9 cellular contexts compared by ENCODE assay signal in the genomic region with DNA sequence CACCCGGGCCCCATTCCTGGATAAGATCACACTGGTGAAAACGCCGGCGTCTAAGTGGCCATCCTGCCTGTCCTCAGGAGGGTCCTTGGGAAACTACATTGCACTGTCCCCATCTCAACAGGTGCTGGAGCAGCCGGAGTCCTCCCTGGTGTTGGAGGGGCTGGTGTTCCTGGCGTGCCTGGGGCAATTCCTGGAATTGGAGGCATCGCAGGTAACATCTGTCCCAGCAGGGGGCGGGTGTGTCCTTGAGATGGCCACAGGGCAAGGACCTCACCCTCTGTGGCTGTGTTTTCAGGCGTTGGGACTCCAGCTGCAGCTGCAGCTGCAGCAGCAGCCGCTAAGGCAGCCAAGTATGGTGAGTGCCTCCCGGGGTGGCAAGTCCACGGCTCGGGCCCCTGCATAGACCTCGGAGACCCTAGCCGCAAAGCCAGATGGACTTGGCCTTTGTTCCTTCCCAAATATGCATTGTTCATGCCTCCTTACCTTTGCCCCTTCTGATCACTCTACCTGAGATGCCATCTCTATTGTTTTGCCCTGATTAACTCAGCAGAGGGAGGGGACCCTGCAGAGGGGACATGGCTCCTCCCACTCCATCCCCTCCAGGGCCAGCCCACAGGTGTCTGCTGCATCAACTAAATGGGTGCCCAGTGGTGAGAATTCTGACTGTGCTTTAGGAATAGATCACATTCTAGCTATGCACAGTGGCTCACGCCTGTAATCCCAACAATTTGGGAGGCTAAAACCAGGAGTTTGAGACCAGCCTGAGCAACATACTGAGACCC. TPM values are rescaled to one million over a fixed set of nuclear protein-coding genes. Genes with fewer than 3 reads are reported as not detected.
DNase-seq lines count a peak whose midpoint lies in the region; ATAC-seq and TF ChIP-seq lines count a peak whose summit lies in the region.
"Had no signal": no experiment of that assay in that cellular context is flagged by ENCODE, and none has a peak within 500 bp of the region (broad histone marks: within the 10 kb centered on the region; RNA-seq: fewer than 3 reads in every experiment).

No MANE protein-coding gene starts in this region.

- TF ChIP-seq EP300 in gastroesophageal sphincter (IDR thresholded peaks at IDR 0.05), result no peak

- peaks cover 8% of the 10 kb centered on the region for H3K4me1 Mint-ChIP-seq in stimulated activated memory B cell treated with anti-CD40 and anti-IgM and Interleukin-4, amounts not matched to agents 10 μg/mL and 1 μg/mL and 100 μg/mL, for 72 hours

- TF ChIP-seq CTCF in GM12874 (IDR thresholded peaks at IDR 0.05; ENCODE audit: insufficient read depth, low read depth, low read length), result peak; percentile 35; the same call in 1 of the 2 replicates
- no peak for TF ChIP-seq CTCF in gastroesophageal sphincter (IDR thresholded peaks at IDR 0.05)

- DNase-seq in 8988T, result peak; percentile 58
- DNase-seq in RPMI7951 (ENCODE audit: low read depth), result peak; percentile 61
- DNase-seq in activated CD4-positive, CD25-positive, alpha-beta regulatory T cell (lab: John Stamatoyannopoulos, UW), result no peak

- H3K27me3 ChIP-seq in gastroesophageal sphincter, result no peaks in the 10 kb centered on the region

- peak overlapping the region in 3 of 4 donors; percentile 14 to 15 (median 14) for H3K27ac ChIP-seq in gastroesophageal sphincter

- H3K4me1 ChIP-seq in gastroesophageal sphincter, result no peaks in the 10 kb centered on the region

- H3K9me3 ChIP-seq in gastroesophageal sphincter, result no peaks in the 10 kb centered on the region

- no peak overlapping the region for H3K27ac Mint-ChIP-seq in stimulated activated memory B cell treated with anti-CD40 and anti-IgM and Interleukin-4, amounts not matched to agents 10 μg/mL and 1 μg/mL and 100 μg/mL, for 72 hours
- H3K27ac Mint-ChIP-seq: T-helper 2 cell treated with Interferon-gamma antibody and Interleukin-4, amounts not matched to agents 5 μg/mL and 100 μg/mL, for 36 hours had no signal

- no peak for ATAC-seq in gastroesophageal sphincter
- ATAC-seq in HG03469 (IDR thresholded peaks at IDR 0.05; ENCODE audit: unreplicated experiment), result no peak
- ATAC-seq in GM19324 (IDR thresholded peaks at IDR 0.05; ENCODE audit: low FRiP score, unreplicated experiment), result no peak
- ATAC-seq in stimulated activated memory B cell treated with anti-CD40 and anti-IgM and Interleukin-4, amounts not matched to agents 10 μg/mL and 1 μg/mL and 100 μg/mL, for 72 hours, result no peak

- TF ChIP-seq POLR2A in gastroesophageal sphincter (IDR thresholded peaks at IDR 0.05), result no peak

- H3K27me3 Mint-ChIP-seq in stimulated activated memory B cell treated with anti-CD40 and anti-IgM and Interleukin-4, amounts not matched to agents 10 μg/mL and 1 μg/mL and 100 μg/mL, for 72 hours, result peaks cover 43% of the 10 kb centered on the region

- H3K4me3 ChIP-seq in gastroesophageal sphincter, result no peak overlapping the region

- no peak overlapping the region for H3K4me3 Mint-ChIP-seq in stimulated activated memory B cell treated with anti-CD40 and anti-IgM and Interleukin-4, amounts not matched to agents 10 μg/mL and 1 μg/mL and 100 μg/mL, for 72 hours
- H3K4me3 Mint-ChIP-seq: T-helper 2 cell treated with Interferon-gamma antibody and Interleukin-4, amounts not matched to agents 5 μg/mL and 100 μg/mL, for 36 hours had no signal

- H3K36me3 ChIP-seq in gastroesophageal sphincter, result peaks cover 0 to 100% of the 10 kb centered on the region in 2 donors

- 78% methylated on average over 4 of the region's 16 CpGs; no CpG with 5 or more reads in 1 of the 2 donors for WGBS in gastroesophageal sphincter (ENCODE audit: low coverage in 1 of 2), 2 donors

- H3K36me3 Mint-ChIP-seq in stimulated activated memory B cell treated with anti-CD40 and anti-IgM and Interleukin-4, amounts not matched to agents 10 μg/mL and 1 μg/mL and 100 μg/mL, for 72 hours, result no peaks in the 10 kb centered on the region

- H3K9me3 Mint-ChIP-seq in stimulated activated memory B cell treated with anti-CD40 and anti-IgM and Interleukin-4, amounts not matched to agents 10 μg/mL and 1 μg/mL and 100 μg/mL, for 72 hours, result peaks cover 6% of the 10 kb centered on the region
- H3K9me3 Mint-ChIP-seq: T-helper 2 cell treated with Interferon-gamma antibody and Interleukin-4, amounts not matched to agents 5 μg/mL and 100 μg/mL, for 36 hours had no signal

RNA-seq across cellular contexts. Expression of gene ELN, which starts 23.8 kb away (rescaled TPM):
- total RNA-seq in RPMI7951 (2014; rRNA removed; shearing (Covaris generic)), result 0.12 and 0.59 TPM in 2 replicates
- 100 to 1,000 TPM; 316 to 703 (median 441) TPM for total RNA-seq in gastroesophageal sphincter

RNA-seq across cellular contexts. Expression of gene LIMK1, which starts 31.8 kb away (rescaled TPM):
- total RNA-seq in RPMI7951 (2014; rRNA removed; shearing (Covaris generic)), result 48.9 and 49.9 TPM in 2 replicates
- total RNA-seq in gastroesophageal sphincter, result 10 to 100 TPM in 3 of 4 donors, 1 to 10 TPM in 1; 7.2 to 20.6 (median 13.2) TPM

Comparison
In these comparisons a context has a peak if more than half of its experiments do, and no peak if none do; other contexts are left out.
1. DNase-seq: peak in 8988T (single experiment) and RPMI7951 (single experiment); none in activated CD4-positive, CD25-positive, alpha-beta regulatory T cell (0 of 4).
2. RNA of gene ELN, which starts 23.8 kb away (total RNA-seq): 316 to 703 TPM in gastroesophageal sphincter; 0.12 to 0.59 TPM in RPMI7951; every median in the first group is over 100 times any median in the second.